Comparison of ENCODE assay signal across 22 cellular contexts in genomic region chr14:70872678-70873020, GRCh38. TPM values are rescaled to one million over a fixed set of nuclear protein-coding genes. Genes with fewer than 3 reads are reported as not detected.
DNase-seq lines count a peak whose midpoint lies in the region; ATAC-seq and TF ChIP-seq lines count a peak whose summit lies in the region.
"Had no signal": no experiment of that assay in that cellular context is flagged by ENCODE, and none has a peak within 500 bp of the region (broad histone marks: within the 10 kb centered on the region; RNA-seq: fewer than 3 reads in every experiment).

No MANE protein-coding gene starts in this region.

- H3K36me3 ChIP-seq in CD8-positive, alpha-beta T cell (ENCODE audit: insufficient read depth, low read length), result no peaks in the 10 kb centered on the region
- H3K36me3 ChIP-seq in naive thymus-derived CD4-positive, alpha-beta T cell (ENCODE audit: control insufficient read depth in 2 of 3, insufficient read depth in 3 of 3, low read length in 3 of 3), result no peaks in the 10 kb centered on the region
- H3K36me3 ChIP-seq: brain microvascular endothelial cell, left lung, SJSA1, thoracic aorta had no signal

- TF ChIP-seq CTCF in CD8-positive, alpha-beta T cell (IDR thresholded peaks at IDR 0.05), result no peak
- TF ChIP-seq CTCF in activated CD8-positive, alpha-beta T cell treated with anti-CD3 and anti-CD28 coated beads for 36 hours (IDR thresholded peaks at IDR 0.05), result no peak

- peak overlapping the region; percentile 53 for H3K4me3 ChIP-seq in CD8-positive, alpha-beta T cell (ENCODE audit: low read depth, low read length)
- H3K4me3 ChIP-seq in naive thymus-derived CD4-positive, alpha-beta T cell (ENCODE audit: low read length), result peak overlapping the region; percentile 61
- H3K4me3 ChIP-seq: left lung, SJSA1, thoracic aorta had no signal

- H3K27ac ChIP-seq in CD8-positive, alpha-beta T cell (ENCODE audit: low read depth, low read length), result peak overlapping the region; percentile 58
- H3K27ac ChIP-seq in naive thymus-derived CD4-positive, alpha-beta T cell (ENCODE audit: low read depth, low read length), result peak overlapping the region; percentile 69
- H3K27ac ChIP-seq: brain microvascular endothelial cell, left lung, SJSA1, thoracic aorta had no signal

- H3K27ac Mint-ChIP-seq in T-helper 2 cell treated with Interferon-gamma antibody and Interleukin-4, amounts not matched to agents 5 μg/mL and 100 μg/mL, for 36 hours, result peak overlapping the region; percentile 85
- H3K27ac Mint-ChIP-seq in CD8-positive, alpha-beta T cell, result peak overlapping the region; percentile 95
- peak overlapping the region; percentile 87 for H3K27ac Mint-ChIP-seq in activated CD8-positive, alpha-beta T cell treated with anti-CD3 and anti-CD28 coated beads for 36 hours
- H3K27ac Mint-ChIP-seq in naive thymus-derived CD4-positive, alpha-beta T cell, result peak overlapping the region; percentile 82 to 97 (median 92)
- H3K27ac Mint-ChIP-seq: dendritic cell treated with granulocyte-macrophage colony-stimulating factor and Interleukin-4, amounts not matched to agents 40 ng/mL and 50 ng/mL, for 4 days had no signal

- H3K4me1 Mint-ChIP-seq in T-helper 2 cell treated with Interferon-gamma antibody and Interleukin-4, amounts not matched to agents 5 μg/mL and 100 μg/mL, for 36 hours (ENCODE audit: low read depth), result peaks cover 18% of the 10 kb centered on the region
- peaks cover 13% of the 10 kb centered on the region for H3K4me1 Mint-ChIP-seq in CD8-positive, alpha-beta T cell (ENCODE audit: low read depth)
- H3K4me1 Mint-ChIP-seq in activated CD8-positive, alpha-beta T cell treated with anti-CD3 and anti-CD28 coated beads for 36 hours (ENCODE audit: low read depth), result peaks cover 19% of the 10 kb centered on the region
- H3K4me1 Mint-ChIP-seq in naive thymus-derived CD4-positive, alpha-beta T cell, result peaks cover 6 to 25% (median 15%) of the 10 kb centered on the region in 7 donors

- H3K4me3 Mint-ChIP-seq in T-helper 2 cell treated with Interferon-gamma antibody and Interleukin-4, amounts not matched to agents 5 μg/mL and 100 μg/mL, for 36 hours, result peak overlapping the region; percentile 75
- peak overlapping the region; percentile 84 for H3K4me3 Mint-ChIP-seq in CD8-positive, alpha-beta T cell
- peak overlapping the region; percentile 66 for H3K4me3 Mint-ChIP-seq in activated CD8-positive, alpha-beta T cell treated with anti-CD3 and anti-CD28 coated beads for 36 hours
- H3K4me3 Mint-ChIP-seq in naive thymus-derived CD4-positive, alpha-beta T cell, result peak overlapping the region; percentile 68 to 86 (median 82)
- H3K4me3 Mint-ChIP-seq: dendritic cell treated with granulocyte-macrophage colony-stimulating factor and Interleukin-4, amounts not matched to agents 40 ng/mL and 50 ng/mL, for 4 days had no signal

- peaks cover 27% of the 10 kb centered on the region for H3K9me3 Mint-ChIP-seq in T-helper 2 cell treated with Interferon-gamma antibody and Interleukin-4, amounts not matched to agents 5 μg/mL and 100 μg/mL, for 36 hours
- H3K9me3 Mint-ChIP-seq in CD8-positive, alpha-beta T cell, result peaks cover 15% of the 10 kb centered on the region
- H3K9me3 Mint-ChIP-seq in activated CD8-positive, alpha-beta T cell treated with anti-CD3 and anti-CD28 coated beads for 36 hours, result peaks cover 21% of the 10 kb centered on the region
- H3K9me3 Mint-ChIP-seq in naive thymus-derived CD4-positive, alpha-beta T cell, result peaks cover 0 to 26% (median 11%) of the 10 kb centered on the region in 11 donors

- no peaks in the 10 kb centered on the region for H3K9me3 ChIP-seq in CD8-positive, alpha-beta T cell (ENCODE audit: low read length)
- peaks cover 0 to 12% (median 0%) of the 10 kb centered on the region in 3 experiments for H3K9me3 ChIP-seq in naive thymus-derived CD4-positive, alpha-beta T cell (ENCODE audit: control insufficient read depth in 2 of 3, low read length in 3 of 3)
- H3K9me3 ChIP-seq: SJSA1, thoracic aorta had no signal

- CTCF ChIA-PET in CD8-positive, alpha-beta T cell (lab: Charles Lee), result interaction anchor here (1.0 to 2.3 kb wide), 5 partner anchors 12 to 137 kb away, joined by 3 to 16 read pairs (median 6); partner anchors contain the start of gene PCNX1
- CTCF ChIA-PET in activated CD8-positive, alpha-beta T cell treated with anti-CD3 and anti-CD28 coated beads for 36 hours (lab: Charles Lee), result interaction anchor here (0.9 to 3.5 kb wide), 10 partner anchors 9 to 100 kb away, joined by 3 to 23 read pairs (median 5); partner anchors contain the start of gene PCNX1
- CTCF ChIA-PET in naive thymus-derived CD4-positive, alpha-beta T cell (lab: Charles Lee), result interaction anchor here (1.0 to 2.6 kb wide), 7 partner anchors 20 to 100 kb away, joined by 3 to 13 read pairs (median 3); partner anchors contain the start of gene PCNX1

- POLR2A ChIA-PET in CD8-positive, alpha-beta T cell (lab: Charles Lee), result interaction anchor here (1.4 to 1.5 kb wide), 2 partner anchors 11 to 45 kb away, joined by 3 to 5 read pairs; no protein-coding TSS in a partner anchor
- POLR2A ChIA-PET in activated CD8-positive, alpha-beta T cell treated with anti-CD3 and anti-CD28 coated beads for 36 hours (lab: Charles Lee), result interaction anchor here (0.8 to 3.1 kb wide), 7 partner anchors 10 to 64 kb away, joined by 3 to 13 read pairs (median 3); partner anchors contain the start of gene PCNX1
- POLR2A ChIA-PET in naive thymus-derived CD4-positive, alpha-beta T cell (lab: Charles Lee), result interaction anchor here (0.9 to 1.4 kb wide), 6 partner anchors 10 to 81 kb away, joined by 3 to 9 read pairs (median 4); partner anchors contain the start of gene PCNX1

- H3K4me1 ChIP-seq in CD8-positive, alpha-beta T cell (ENCODE audit: insufficient read depth, low read length), result peaks cover 17% of the 10 kb centered on the region
- peaks cover 11 to 16% of the 10 kb centered on the region in 2 donors for H3K4me1 ChIP-seq in naive thymus-derived CD4-positive, alpha-beta T cell (ENCODE audit: control insufficient read depth in 2 of 2, insufficient read depth in 2 of 2, low read length in 2 of 2)
- H3K4me1 ChIP-seq: SJSA1 had no signal

- DNase-seq in T-helper 2 cell treated with Interferon-gamma antibody and Interleukin-4, amounts not matched to agents 5 μg/mL and 100 μg/mL, for 36 hours (ENCODE audit: low spot score), result no peak
- DNase-seq in T-helper 2 cell (no peak), NCI-H510A treated with DMSO at 0.1 percent for 48 hours (lab: John Stamatoyannopoulos, UW) (no peak), GM19240 (ENCODE audit: insufficient read length, low spot score) (no peak)
- no peak for DNase-seq in CD8-positive, alpha-beta T cell
- DNase-seq in activated CD8-positive, alpha-beta T cell treated with anti-CD3 and anti-CD28 coated beads for 36 hours, result no peak
- DNase-seq in naive thymus-derived CD4-positive, alpha-beta T cell, result no peak
- DNase-seq: 8988T; brain microvascular endothelial cell; C1 segment of cervical spinal cord; erythroblast; GOT3; left lung; MV-4-11; NCI-H2029; NCI-H69; PC-3; stimulated activated CD4-positive, alpha-beta T cell treated with anti-CD3 and anti-CD28 coated beads, Interleukin-4, amount 100 ng/mL, for 1 hour had no signal

- H3K27me3 Mint-ChIP-seq in T-helper 2 cell treated with Interferon-gamma antibody and Interleukin-4, amounts not matched to agents 5 μg/mL and 100 μg/mL, for 36 hours (ENCODE audit: low read depth), result no peaks in the 10 kb centered on the region
- H3K27me3 Mint-ChIP-seq in CD8-positive, alpha-beta T cell (ENCODE audit: low read depth), result no peaks in the 10 kb centered on the region
- H3K27me3 Mint-ChIP-seq in activated CD8-positive, alpha-beta T cell treated with anti-CD3 and anti-CD28 coated beads for 36 hours, result no peaks in the 10 kb centered on the region
- H3K27me3 Mint-ChIP-seq in naive thymus-derived CD4-positive, alpha-beta T cell, result no peaks in the 10 kb centered on the region

- H3K36me3 Mint-ChIP-seq in T-helper 2 cell treated with Interferon-gamma antibody and Interleukin-4, amounts not matched to agents 5 μg/mL and 100 μg/mL, for 36 hours (ENCODE audit: low read depth), result peaks cover 10% of the 10 kb centered on the region
- peaks cover 2% of the 10 kb centered on the region for H3K36me3 Mint-ChIP-seq in CD8-positive, alpha-beta T cell
- H3K36me3 Mint-ChIP-seq in activated CD8-positive, alpha-beta T cell treated with anti-CD3 and anti-CD28 coated beads for 36 hours (ENCODE audit: low read depth), result peaks cover 14% of the 10 kb centered on the region
- H3K36me3 Mint-ChIP-seq in naive thymus-derived CD4-positive, alpha-beta T cell, result peaks cover 0 to 17% (median 5%) of the 10 kb centered on the region in 5 donors

- no peaks in the 10 kb centered on the region for H3K27me3 ChIP-seq in CD8-positive, alpha-beta T cell (ENCODE audit: insufficient read depth, low read length)
- no peaks in the 10 kb centered on the region for H3K27me3 ChIP-seq in naive thymus-derived CD4-positive, alpha-beta T cell (ENCODE audit: control insufficient read depth in 2 of 2, insufficient read depth in 2 of 2, low read length in 2 of 2)
- H3K27me3 ChIP-seq: brain microvascular endothelial cell, left lung, SJSA1 had no signal

- no peak for ATAC-seq in CD8-positive, alpha-beta T cell
- no peak for ATAC-seq in activated CD8-positive, alpha-beta T cell treated with anti-CD3 and anti-CD28 coated beads for 36 hours
- no peak for ATAC-seq in naive thymus-derived CD4-positive, alpha-beta T cell
- ATAC-seq in HG03280 (IDR thresholded peaks at IDR 0.05; ENCODE audit: unreplicated experiment), result no peak
- ATAC-seq: left lung, PC-3 had no signal

- intact Hi-C loops in CD8-positive, alpha-beta T cell (cut with DNase I, micrococcal nuclease), result loop anchor here (1.0 to 2.0 kb wide), 4 partner anchors 16 to 84 kb away; partner anchors contain the start of gene PCNX1 (in 1 of the 2)
- intact Hi-C loops in activated CD8-positive, alpha-beta T cell treated with anti-CD3 and anti-CD28 coated beads for 36 hours (cut with micrococcal nuclease), result no loop called here
- intact Hi-C loops in naive thymus-derived CD4-positive, alpha-beta T cell (cut with micrococcal nuclease), result loop anchor here (1.0 to 2.0 kb wide), 7 partner anchors 14 to 100 kb away; partner anchors contain the start of gene PCNX1 (in 2 of the 2)

RNA-seq across cellular contexts. Expression of gene PCNX1, which starts 34.6 kb away (rescaled TPM):
- total RNA-seq in CD8-positive, alpha-beta T cell, result 10 to 100 TPM; 54.0 to 63.5 TPM
- 10 to 100 TPM; 32.7 to 42.6 TPM for total RNA-seq in activated CD8-positive, alpha-beta T cell treated with anti-CD3 and anti-CD28 coated beads for 36 hours
- total RNA-seq in naive thymus-derived CD4-positive, alpha-beta T cell, result 100 to 1,000 TPM in 4 of 5 experiments, 10 to 100 TPM in 1; 80.8 to 114 (median 112) TPM
- polyA plus RNA-seq in naive thymus-derived CD4-positive, alpha-beta T cell, result 10 to 100 TPM; 11.2 to 12.2 TPM
